16 cellular contexts compared by ENCODE assay signal in genomic region chr17:10061131-10061581, GRCh38.
DNase-seq lines count a peak whose midpoint lies in the region; ATAC-seq and TF ChIP-seq lines count a peak whose summit lies in the region.
"Had no signal": no experiment of that assay in that cellular context is flagged by ENCODE, and none has a peak within 500 bp of the region (broad histone marks: within the 10 kb centered on the region; RNA-seq: fewer than 3 reads in every experiment).

No MANE protein-coding gene starts in this region.

- peak overlapping the region; percentile 16 for H3K4me3 ChIP-seq in AG10803 (ENCODE audit: low read length)
- H3K4me3 ChIP-seq in fibroblast of villous mesenchyme (ENCODE audit: low read depth, low read length) = no peak overlapping the region
- no peak overlapping the region for H3K4me3 ChIP-seq in neutrophil (ENCODE audit: low read depth in 1 of 2, low read length in 1 of 2)
- H3K4me3 ChIP-seq in endodermal cell (ENCODE audit: low read length) = no peak overlapping the region

- DNase-seq in AG10803 (ENCODE audit: low read depth) (peak; percentile 93), RPMI7951 (ENCODE audit: low read depth) (peak; percentile 95), fibroblast of villous mesenchyme (ENCODE audit: low read depth) (peak; percentile 42), NCI-H82 treated with DMSO at 0.1 percent for 48 hours (lab: John Stamatoyannopoulos, UW; ENCODE audit: unreplicated experiment) (no peak), endodermal cell (no peak)
- DNase-seq: ACHN; effector CD8-positive, alpha-beta T cell; NCI-H187; stimulated activated CD4-positive, alpha-beta T cell treated with anti-CD3 and anti-CD28 coated beads, Interleukin-4, amount 100 ng/mL, for 1 hour; stimulated activated naive CD8-positive, alpha-beta T cell treated with anti-CD3 and anti-CD28 coated beads, Interleukin-15, amount 100 ng/mL, for 72 hours had no signal

- WGBS in endodermal cell (ENCODE audit: insufficient coverage in 1 of 2, insufficient read length in 1 of 2), 2 experiments = 91 to 92% methylated on average over 5 to 7 of the region's 7 CpGs

- no peaks in the 10 kb centered on the region for H3K9me3 ChIP-seq in neutrophil
- peaks cover 16% of the 10 kb centered on the region for H3K9me3 ChIP-seq in endodermal cell (ENCODE audit: control insufficient read depth, low read length)

- no peaks in the 10 kb centered on the region for H3K27me3 Mint-ChIP-seq in endodermal cell (ENCODE audit: insufficient read depth)
- H3K27me3 Mint-ChIP-seq: stimulated activated naive CD8-positive, alpha-beta T cell treated with anti-CD3 and anti-CD28 coated beads, Interleukin-15, amount 100 ng/mL, for 72 hours had no signal

- peaks cover 24% of the 10 kb centered on the region for H3K9me3 Mint-ChIP-seq in endodermal cell

- TF ChIP-seq CTCF in AG10803 (conservative IDR thresholded peaks at IDR 0.05; ENCODE audit: low read length) (no peak), fibroblast of villous mesenchyme (IDR thresholded peaks at IDR 0.05; ENCODE audit: insufficient read depth, low read depth, low read length) (no peak), neutrophil (IDR thresholded peaks at IDR 0.05) (no peak), endodermal cell (conservative IDR thresholded peaks at IDR 0.05) (no peak)

- no peak overlapping the region for H3K27ac Mint-ChIP-seq in endodermal cell
- H3K27ac Mint-ChIP-seq: activated naive CD4-positive, alpha-beta T cell treated with anti-CD3 and anti-CD28 coated beads, Interleukin-2, amount 50 U/mL, for 72 hours; stimulated activated naive CD8-positive, alpha-beta T cell treated with anti-CD3 and anti-CD28 coated beads, Interleukin-15, amount 100 ng/mL, for 72 hours; T-helper 1 cell treated with Interleukin-12 subunit alpha and Interleukin-12 subunit beta and Interleukin-4 antibody, amounts not matched to agents 30 μg/mL and 1 μg/mL, for 36 hours had no signal

- no peak overlapping the region for H3K4me3 Mint-ChIP-seq in endodermal cell
- H3K4me3 Mint-ChIP-seq: neural crest cell; stimulated activated naive CD8-positive, alpha-beta T cell treated with anti-CD3 and anti-CD28 coated beads, Interleukin-15, amount 100 ng/mL, for 72 hours; T-helper 1 cell treated with Interleukin-12 subunit alpha and Interleukin-12 subunit beta and Interleukin-4 antibody, amounts not matched to agents 30 μg/mL and 1 μg/mL, for 36 hours had no signal

- no peak overlapping the region for H3K9ac ChIP-seq in endodermal cell (ENCODE audit: extremely low read depth, low read length, poor library complexity, severe bottlenecking)

- H3K36me3 ChIP-seq in neutrophil = no peaks in the 10 kb centered on the region
- H3K36me3 ChIP-seq in endodermal cell (ENCODE audit: control insufficient read depth, insufficient read depth, low read length) = no peaks in the 10 kb centered on the region

- H3K4me1 ChIP-seq in neutrophil (ENCODE audit: control insufficient read depth in 1 of 2, insufficient read depth in 1 of 2, low read depth in 1 of 2, low read length in 1 of 2) (peaks cover 50 to 56% of the 10 kb centered on the region in 2 experiments), endodermal cell (ENCODE audit: control insufficient read depth, insufficient read depth, low read length) (no peaks in the 10 kb centered on the region)

- no peak for ATAC-seq in GM18867 (IDR thresholded peaks at IDR 0.05; ENCODE audit: unreplicated experiment)
- ATAC-seq in GM18909 (IDR thresholded peaks at IDR 0.05; ENCODE audit: poor library complexity, unreplicated experiment) = no peak
- ATAC-seq: activated naive CD4-positive, alpha-beta T cell treated with anti-CD3 and anti-CD28 coated beads, Interleukin-2, amount 50 U/mL, for 72 hours; stimulated activated naive CD8-positive, alpha-beta T cell treated with anti-CD3 and anti-CD28 coated beads, Interleukin-15, amount 100 ng/mL, for 72 hours had no signal

- H3K27ac ChIP-seq in neutrophil (peak overlapping the region; percentile 73), endodermal cell (ENCODE audit: low read depth, low read length) (no peak overlapping the region)

- H3K27me3 ChIP-seq in neutrophil = no peaks in the 10 kb centered on the region
- no peaks in the 10 kb centered on the region for H3K27me3 ChIP-seq in endodermal cell (ENCODE audit: control insufficient read depth, insufficient read depth, low read length, poor library complexity, severe bottlenecking)

- peaks cover 2% of the 10 kb centered on the region for H3K4me1 Mint-ChIP-seq in endodermal cell

- peaks cover 2% of the 10 kb centered on the region for H3K36me3 Mint-ChIP-seq in endodermal cell (ENCODE audit: low read depth)

Comparison
In these comparisons a context has a peak if more than half of its experiments do, and no peak if none do; other contexts are left out.
1. DNase-seq: peak in AG10803 (single experiment), RPMI7951 (single experiment) and fibroblast of villous mesenchyme (single experiment); none in NCI-H82 treated with DMSO at 0.1 percent for 48 hours (single experiment) and endodermal cell (single experiment).